In genomic region chr14:51424569-51425251, GRCh38 we compare ENCODE assay signal across 13 cellular contexts.
DNase-seq lines count a peak whose midpoint lies in the region; ATAC-seq, FAIRE-seq and TF ChIP-seq lines count a peak whose summit lies in the region.
"Had no signal": no experiment of that assay in that cellular context is flagged by ENCODE, and none has a peak within 500 bp of the region (broad histone marks: within the 10 kb centered on the region; RNA-seq: fewer than 3 reads in every experiment).

No MANE protein-coding gene starts in this region.

- POLR2A ChIA-PET in HepG2 (lab: Yijun Ruan, JAX): no interaction called here

- no peak overlapping the region for H3K14ac ChIP-seq in trophoblast cell (ENCODE audit: low read length)

- peak in 1 of 2 donors; percentile 36 for TF ChIP-seq RAD21 in liver (IDR thresholded peaks at IDR 0.05)
- no peak for TF ChIP-seq RAD21 in HepG2 (CRISPR knock-in tag; IDR thresholded peaks at IDR 0.05)

- no peaks in the 10 kb centered on the region for H3K36me3 ChIP-seq in liver (ENCODE audit: control insufficient read depth in 4 of 4, insufficient read depth in 3 of 4, low read depth in 1 of 4, low read length in 3 of 4)
- H3K36me3 ChIP-seq in HepG2 (replicated peaks in 1 of 2; ENCODE audit: control insufficient read depth in 1 of 2, insufficient read depth in 2 of 2, low read length in 2 of 2): no peaks in the 10 kb centered on the region
- H3K36me3 ChIP-seq in trophoblast cell (ENCODE audit: control insufficient read depth in 1 of 2, insufficient read depth in 2 of 2, low read length in 2 of 2): peaks cover 0 to 1% of the 10 kb centered on the region in 2 experiments

- H3K4me3 ChIP-seq in liver (ENCODE audit: low read depth in 1 of 3, low read length in 3 of 3) (no peak overlapping the region), HepG2 (replicated peaks in 1 of 3; ENCODE audit: insufficient read depth in 1 of 3, low read depth in 2 of 3, low read length in 3 of 3) (no peak overlapping the region), foreskin fibroblast (ENCODE audit: low read depth in 1 of 2, low read length in 2 of 2) (no peak overlapping the region), trophoblast cell (ENCODE audit: low read depth, low read length) (peak overlapping the region; percentile 0)
- H3K4me3 ChIP-seq: A549 had no signal

- no peak overlapping the region for H3K4me3 Mint-ChIP-seq in T-helper 2 cell treated with Interferon-gamma antibody and Interleukin-4, amounts not matched to agents 5 μg/mL and 100 μg/mL, for 36 hours
- H3K4me3 Mint-ChIP-seq: activated CD4-positive, alpha-beta memory T cell treated with anti-CD3 and anti-CD28 coated beads, Interleukin-2, amount 10 ng/mL, durations not matched to agents 7 days and 5 days; activated naive CD8-positive, alpha-beta T cell treated with anti-CD3 and anti-CD28 coated beads for 36 hours had no signal

- no TSS peak for BruUV-seq in HepG2 (replicated peaks; lab: Mats Ljungman, UMichigan)

- H3K4me1 ChIP-seq in liver (ENCODE audit: control insufficient read depth in 4 of 4, insufficient read depth in 4 of 4, low read length in 3 of 4) (peaks cover 0 to 3% (median under 1%) of the 10 kb centered on the region in 4 donors), HepG2 (ENCODE audit: insufficient read depth, low read length) (peaks cover under 1% of the 10 kb centered on the region), trophoblast cell (ENCODE audit: control insufficient read depth in 1 of 2, insufficient read depth in 2 of 2, low read length in 2 of 2) (peaks cover 0 to 2% of the 10 kb centered on the region in 2 experiments)
- H3K4me1 ChIP-seq: A549 had no signal

- peaks cover 7% of the 10 kb centered on the region for H3K9me3 Mint-ChIP-seq in T-helper 2 cell treated with Interferon-gamma antibody and Interleukin-4, amounts not matched to agents 5 μg/mL and 100 μg/mL, for 36 hours

- no peaks in the 10 kb centered on the region for H3K27me3 ChIP-seq in liver (ENCODE audit: control insufficient read depth in 4 of 4, insufficient read depth in 4 of 4, low read length in 3 of 4)
- H3K27me3 ChIP-seq in HepG2 (ENCODE audit: control insufficient read depth in 1 of 2, insufficient read depth in 2 of 2, low read length in 2 of 2): no peaks in the 10 kb centered on the region
- H3K27me3 ChIP-seq in trophoblast cell (ENCODE audit: insufficient read depth, low read length): no peaks in the 10 kb centered on the region

- no peak overlapping the region for H4K12ac ChIP-seq in trophoblast cell (ENCODE audit: low read depth, low read length)

- H3K23ac ChIP-seq in trophoblast cell (ENCODE audit: low read length): no peak overlapping the region

- no peak overlapping the region for H3K18ac ChIP-seq in trophoblast cell (ENCODE audit: low read length)

- CTCF ChIA-PET in HepG2 (lab: Yijun Ruan, JAX; ENCODE audit: low intra/inter-chr PET ratio, low total read pairs): no interaction called here

- H3K9me3 ChIP-seq in liver (ENCODE audit: control insufficient read depth in 4 of 4, low read length in 3 of 4) (peaks cover 0 to 2% (median 0%) of the 10 kb centered on the region in 4 donors), HepG2 (ENCODE audit: low read length) (peaks cover 6% of the 10 kb centered on the region; the same call in 1 of the 2 replicates), trophoblast cell (ENCODE audit: insufficient read depth, low read depth, low read length) (peaks cover 2% of the 10 kb centered on the region)
- H3K9me3 ChIP-seq: A549 had no signal

- TF ChIP-seq POLR2A in HepG2 (IDR thresholded peaks at IDR 0.05; ENCODE audit: insufficient read depth in 1 of 2, low read depth in 2 of 2, low read length in 2 of 2): no peak

- H4K8ac ChIP-seq in trophoblast cell (ENCODE audit: low read depth, low read length): no peak overlapping the region

- peak overlapping the region; percentile 8 for H2BK12ac ChIP-seq in trophoblast cell (ENCODE audit: low read length)

- no peak overlapping the region for H3K4ac ChIP-seq in trophoblast cell (ENCODE audit: low read depth, low read length)

- H3K27ac ChIP-seq in liver (ENCODE audit: low read depth in 1 of 2, low read length in 2 of 2) (no peak overlapping the region), HepG2 (ENCODE audit: extremely low read length, insufficient read depth, low read length) (no peak overlapping the region), trophoblast cell (ENCODE audit: low read depth, low read length) (no peak overlapping the region)
- H3K27ac ChIP-seq: A549 had no signal

- no peak for TF ChIP-seq EP300 in HepG2 (IDR thresholded peaks at IDR 0.05; ENCODE audit: low read depth in 2 of 2, low read length in 2 of 2)
- no peak for TF ChIP-seq EP300 in HepG2 (CRISPR knock-in tag; IDR thresholded peaks at IDR 0.05; ENCODE audit: borderline replicate concordance)

- intact Hi-C loops in HepG2 (cut with micrococcal nuclease; ENCODE audit: unreplicated experiment): no loop called here

- H2AK5ac ChIP-seq in trophoblast cell (ENCODE audit: low read length): peak overlapping the region; percentile 64

- ATAC-seq in HepG2 (no peak), GM18909 (IDR thresholded peaks at IDR 0.05; ENCODE audit: poor library complexity, unreplicated experiment) (no peak), HG03039 (IDR thresholded peaks at IDR 0.05; ENCODE audit: unreplicated experiment) (no peak)
- ATAC-seq: A549 had no signal

- WGBS in liver: 43% methylated on average over 5 of the region's 5 CpGs
- WGBS in HepG2 (ENCODE audit: low lambda C conversion rate): 22% methylated on average over 5 of the region's 5 CpGs
- WGBS in trophoblast cell (ENCODE audit: extremely low coverage, insufficient coverage, insufficient read length): no CpG with 5 or more reads among the region's 5 CpGs

- H3K79me2 ChIP-seq in HepG2 (ENCODE audit: insufficient read depth, low read length): no peaks in the 10 kb centered on the region
- no peaks in the 10 kb centered on the region for H3K79me2 ChIP-seq in trophoblast cell (ENCODE audit: control insufficient read depth, insufficient read depth, low read length, poor library complexity)

- DNase-seq in HepG2 (ENCODE audit: low spot score) (no peak), foreskin fibroblast (peak; percentile 67 to 82), trophoblast cell (no peak), 8988T (no peak)
- DNase-seq in T-helper 2 cell treated with Interferon-gamma antibody and Interleukin-4, amounts not matched to agents 5 μg/mL and 100 μg/mL, for 36 hours (ENCODE audit: low spot score): no peak
- DNase-seq: activated CD4-positive, alpha-beta memory T cell treated with anti-CD3 and anti-CD28 coated beads, Interleukin-2, amount 10 ng/mL, durations not matched to agents 7 days and 5 days; activated naive CD8-positive, alpha-beta T cell treated with anti-CD3 and anti-CD28 coated beads for 36 hours; DND-41; NCI-H146 had no signal

- peaks cover 1% of the 10 kb centered on the region for H3K36me3 Mint-ChIP-seq in T-helper 2 cell treated with Interferon-gamma antibody and Interleukin-4, amounts not matched to agents 5 μg/mL and 100 μg/mL, for 36 hours (ENCODE audit: low read depth)

- peak overlapping the region; percentile 30 for H2BK120ac ChIP-seq in trophoblast cell (ENCODE audit: insufficient read depth, low read length, poor library complexity)

- H2AFZ ChIP-seq in HepG2 (ENCODE audit: low read length) (no peak overlapping the region), trophoblast cell (ENCODE audit: insufficient read depth, low read length, poor library complexity) (no peak overlapping the region)

- H3K4me2 ChIP-seq in HepG2 (ENCODE audit: low read depth, low read length): no peak overlapping the region
- no peak overlapping the region for H3K4me2 ChIP-seq in trophoblast cell (ENCODE audit: low read length)
- H3K4me2 ChIP-seq: A549 had no signal

- H3K9ac ChIP-seq in liver (ENCODE audit: low read depth in 1 of 2, low read length in 2 of 2) (no peak overlapping the region), HepG2 (ENCODE audit: insufficient read depth, low read depth, low read length) (no peak overlapping the region), trophoblast cell (ENCODE audit: low read length) (no peak overlapping the region)

- no peak overlapping the region for H3K27ac Mint-ChIP-seq in T-helper 2 cell treated with Interferon-gamma antibody and Interleukin-4, amounts not matched to agents 5 μg/mL and 100 μg/mL, for 36 hours
- H3K27ac Mint-ChIP-seq: activated CD4-positive, alpha-beta memory T cell treated with anti-CD3 and anti-CD28 coated beads, Interleukin-2, amount 10 ng/mL, durations not matched to agents 7 days and 5 days; activated naive CD8-positive, alpha-beta T cell treated with anti-CD3 and anti-CD28 coated beads for 36 hours had no signal

- H3K27me3 Mint-ChIP-seq in T-helper 2 cell treated with Interferon-gamma antibody and Interleukin-4, amounts not matched to agents 5 μg/mL and 100 μg/mL, for 36 hours (ENCODE audit: low read depth): no peaks in the 10 kb centered on the region
- H3K27me3 Mint-ChIP-seq: activated CD4-positive, alpha-beta memory T cell treated with anti-CD3 and anti-CD28 coated beads, Interleukin-2, amount 10 ng/mL, durations not matched to agents 7 days and 5 days had no signal

- peaks cover 4% of the 10 kb centered on the region for H3K4me1 Mint-ChIP-seq in T-helper 2 cell treated with Interferon-gamma antibody and Interleukin-4, amounts not matched to agents 5 μg/mL and 100 μg/mL, for 36 hours (ENCODE audit: low read depth)

- in situ Hi-C loops in HepG2 (cut with HindIII; ENCODE audit: extremely low pct_ligation_motif_present, low pct_unique_long_range_greater_than_20kb): no loop called here

- H2BK5ac ChIP-seq in trophoblast cell (ENCODE audit: low read depth, low read length, poor library complexity): no peak overlapping the region

- FAIRE-seq in HepG2 (lab: Jason Lieb, UNC): no peak
- FAIRE-seq: A549 had no signal

- no peaks in the 10 kb centered on the region for H3K79me1 ChIP-seq in trophoblast cell (ENCODE audit: low read length)

- H4K20me1 ChIP-seq in HepG2 (ENCODE audit: insufficient read depth, low read length): no peaks in the 10 kb centered on the region

- TF ChIP-seq CTCF in liver (IDR thresholded peaks at IDR 0.05; ENCODE audit: low read depth, low read length, missing input control) (no peak), HepG2 (CRISPR knock-in tag; IDR thresholded peaks at IDR 0.05) (no peak), foreskin fibroblast (IDR thresholded peaks at IDR 0.05; ENCODE audit: low read depth, low read length) (no peak)

- no peak overlapping the region for H4K91ac ChIP-seq in trophoblast cell (ENCODE audit: low read depth, low read length)

TF ChIP-seq in liver, 16 proteins besides CTCF, POLR2A, EP300 and RAD21:
- TF ChIP-seq SP1 (IDR thresholded peaks at IDR 0.05): peak; percentile 35
- TF ChIP-seq RXRA (IDR thresholded peaks at IDR 0.05): peak; percentile 38 to 55
- TF ChIP-seq FOXA1 (IDR thresholded peaks at IDR 0.05): no peak
- peak; percentile 93 for TF ChIP-seq NR2F2 (IDR thresholded peaks at IDR 0.05)
- no peak for TF ChIP-seq YY1 (IDR thresholded peaks at IDR 0.05)
- TF ChIP-seq HNF4A (conservative IDR thresholded peaks at IDR 0.05): peak in 1 of 2 donors; percentile 49

TF ChIP-seq in HepG2, 621 proteins besides CTCF, POLR2A, EP300 and RAD21 (continues in another document):
- TF ChIP-seq ZMAT3 (CRISPR knock-in tag; conservative IDR thresholded peaks at IDR 0.05) (no peak), ZNF839 (CRISPR knock-in tag; IDR thresholded peaks at IDR 0.05; ENCODE audit: borderline replicate concordance) (no peak), NFE2L1 (CRISPR knock-in tag; IDR thresholded peaks at IDR 0.05; ENCODE audit: borderline replicate concordance) (no peak), TEAD3 (CRISPR knock-in tag; optimal IDR thresholded peaks at IDR 0.05; ENCODE audit: borderline replicate concordance) (no peak)

Comparison
In these comparisons a context has a peak if more than half of its experiments do, and no peak if none do; other contexts are left out.
1. DNase-seq: peak in foreskin fibroblast (2 of 2); none in HepG2 (single experiment), trophoblast cell (0 of 2), T-helper 2 cell treated with Interferon-gamma antibody and Interleukin-4, amounts not matched to agents 5 μg/mL and 100 μg/mL, for 36 hours (single experiment) and 8988T (single experiment).